1 cellular context compared by ENCODE assay signal in the genomic region with DNA sequence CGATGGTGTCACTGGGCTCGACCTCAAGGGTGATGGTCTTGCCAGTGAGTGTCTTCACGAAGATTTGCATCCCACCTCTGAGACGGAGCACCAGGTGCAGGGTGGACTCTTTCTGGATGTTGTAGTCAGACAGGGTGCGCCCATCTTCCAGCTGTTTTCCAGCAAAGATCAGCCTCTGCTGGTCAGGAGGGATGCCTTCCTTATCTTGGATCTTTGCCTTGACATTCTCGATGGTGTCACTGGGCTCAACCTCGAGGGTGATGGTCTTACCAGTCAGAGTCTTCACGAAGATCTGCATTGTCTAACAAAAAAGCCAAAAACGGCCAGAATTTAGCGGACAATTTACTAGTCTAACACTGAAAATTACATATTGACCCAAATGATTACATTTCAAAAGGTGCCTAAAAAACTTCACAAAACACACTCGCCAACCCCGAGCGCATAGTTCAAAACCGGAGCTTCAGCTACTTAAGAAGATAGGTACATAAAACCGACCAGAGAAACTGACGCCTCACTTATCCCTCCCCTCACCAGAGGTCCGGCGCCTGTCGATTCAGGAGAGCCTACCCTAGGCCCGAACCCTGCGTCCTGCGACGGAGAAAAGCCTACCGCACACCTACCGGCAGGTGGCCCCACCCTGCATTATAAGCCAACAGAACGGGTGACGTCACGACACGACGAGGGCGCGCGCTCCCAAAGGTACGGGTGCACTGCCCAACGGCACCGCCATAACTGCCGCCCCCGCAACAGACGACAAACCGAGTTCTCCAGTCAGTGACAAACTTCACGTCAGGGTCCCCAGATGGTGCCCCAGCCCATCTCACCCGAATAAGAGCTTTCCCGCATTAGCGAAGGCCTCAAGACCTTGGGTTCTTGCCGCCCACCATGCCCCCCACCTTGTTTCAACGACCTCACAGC.
TF ChIP-seq lines count a peak whose summit lies in the region.

No MANE protein-coding gene starts in this region.

TF ChIP-seq in HEK293, 187 proteins besides CTCF, POLR2A, EP300 and RAD21 (continued from another document):
- TF ChIP-seq, protein P1, sequence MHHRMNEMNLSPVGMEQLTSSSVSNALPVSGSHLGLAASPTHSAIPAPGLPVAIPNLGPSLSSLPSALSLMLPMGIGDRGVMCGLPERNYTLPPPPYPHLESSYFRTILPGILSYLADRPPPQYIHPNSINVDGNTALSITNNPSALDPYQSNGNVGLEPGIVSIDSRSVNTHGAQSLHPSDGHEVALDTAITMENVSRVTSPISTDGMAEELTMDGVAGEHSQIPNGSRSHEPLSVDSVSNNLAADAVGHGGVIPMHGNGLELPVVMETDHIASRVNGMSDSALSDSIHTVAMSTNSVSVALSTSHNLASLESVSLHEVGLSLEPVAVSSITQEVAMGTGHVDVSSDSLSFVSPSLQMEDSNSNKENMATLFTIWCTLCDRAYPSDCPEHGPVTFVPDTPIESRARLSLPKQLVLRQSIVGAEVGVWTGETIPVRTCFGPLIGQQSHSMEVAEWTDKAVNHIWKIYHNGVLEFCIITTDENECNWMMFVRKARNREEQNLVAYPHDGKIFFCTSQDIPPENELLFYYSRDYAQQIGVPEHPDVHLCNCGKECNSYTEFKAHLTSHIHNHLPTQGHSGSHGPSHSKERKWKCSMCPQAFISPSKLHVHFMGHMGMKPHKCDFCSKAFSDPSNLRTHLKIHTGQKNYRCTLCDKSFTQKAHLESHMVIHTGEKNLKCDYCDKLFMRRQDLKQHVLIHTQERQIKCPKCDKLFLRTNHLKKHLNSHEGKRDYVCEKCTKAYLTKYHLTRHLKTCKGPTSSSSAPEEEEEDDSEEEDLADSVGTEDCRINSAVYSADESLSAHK (tag by site-specific recombination; IDR thresholded peaks at IDR 0.05) = peak; percentile 4; the same call in 1 of the 2 replicates
- peak; percentile 33 for TF ChIP-seq ZEB2 (tag by site-specific recombination; IDR thresholded peaks at IDR 0.05)
- peak; percentile 60; the same call in 1 of the 2 replicates for TF ChIP-seq ZBTB1 (tag by site-specific recombination; IDR thresholded peaks at IDR 0.05)
- peak; percentile 89 for TF ChIP-seq ZFHX2 (tag by site-specific recombination; conservative IDR thresholded peaks at IDR 0.05)
- TF ChIP-seq ZNF629 (tag by site-specific recombination; IDR thresholded peaks at IDR 0.05) = peak; percentile 94
- TF ChIP-seq, protein P2, sequence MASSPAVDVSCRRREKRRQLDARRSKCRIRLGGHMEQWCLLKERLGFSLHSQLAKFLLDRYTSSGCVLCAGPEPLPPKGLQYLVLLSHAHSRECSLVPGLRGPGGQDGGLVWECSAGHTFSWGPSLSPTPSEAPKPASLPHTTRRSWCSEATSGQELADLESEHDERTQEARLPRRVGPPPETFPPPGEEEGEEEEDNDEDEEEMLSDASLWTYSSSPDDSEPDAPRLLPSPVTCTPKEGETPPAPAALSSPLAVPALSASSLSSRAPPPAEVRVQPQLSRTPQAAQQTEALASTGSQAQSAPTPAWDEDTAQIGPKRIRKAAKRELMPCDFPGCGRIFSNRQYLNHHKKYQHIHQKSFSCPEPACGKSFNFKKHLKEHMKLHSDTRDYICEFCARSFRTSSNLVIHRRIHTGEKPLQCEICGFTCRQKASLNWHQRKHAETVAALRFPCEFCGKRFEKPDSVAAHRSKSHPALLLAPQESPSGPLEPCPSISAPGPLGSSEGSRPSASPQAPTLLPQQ (tag by site-specific recombination; IDR thresholded peaks at IDR 0.05) = peak; percentile 82
- no peak for TF ChIP-seq ZBTB7A (tag by site-specific recombination; IDR thresholded peaks at IDR 0.05; ENCODE audit: low read depth)
- TF ChIP-seq ATF2 (tag by site-specific recombination; IDR thresholded peaks at IDR 0.05; ENCODE audit: low read depth) = peak; percentile 99
- TF ChIP-seq HIC1 (tag by site-specific recombination; IDR thresholded peaks at IDR 0.05) = peak; percentile 68; the same call in 1 of the 2 replicates
- peak; percentile 83; the same call in 1 of the 2 replicates for TF ChIP-seq ZFP69B (tag by site-specific recombination; IDR thresholded peaks at IDR 0.05)
- no peak for TF ChIP-seq ZNF777 (tag by site-specific recombination; IDR thresholded peaks at IDR 0.05; ENCODE audit: borderline replicate concordance)
- peak; percentile 95 for TF ChIP-seq ZBTB21 (tag by site-specific recombination; IDR thresholded peaks at IDR 0.05)
- no peak for TF ChIP-seq ZNF394 (tag by site-specific recombination; IDR thresholded peaks at IDR 0.05; ENCODE audit: borderline replicate concordance)
- TF ChIP-seq EGR2 (tag by site-specific recombination; IDR thresholded peaks at IDR 0.05; ENCODE audit: low read depth) = peak; percentile 77
- 0 out of 2 replicates have a peak, but pooled peaks have one; percentile 22 for TF ChIP-seq ZNF175 (tag by site-specific recombination; IDR thresholded peaks at IDR 0.05)
- no peak for TF ChIP-seq ZNF146 (tag by site-specific recombination; IDR thresholded peaks at IDR 0.05)
- TF ChIP-seq, protein P3, sequence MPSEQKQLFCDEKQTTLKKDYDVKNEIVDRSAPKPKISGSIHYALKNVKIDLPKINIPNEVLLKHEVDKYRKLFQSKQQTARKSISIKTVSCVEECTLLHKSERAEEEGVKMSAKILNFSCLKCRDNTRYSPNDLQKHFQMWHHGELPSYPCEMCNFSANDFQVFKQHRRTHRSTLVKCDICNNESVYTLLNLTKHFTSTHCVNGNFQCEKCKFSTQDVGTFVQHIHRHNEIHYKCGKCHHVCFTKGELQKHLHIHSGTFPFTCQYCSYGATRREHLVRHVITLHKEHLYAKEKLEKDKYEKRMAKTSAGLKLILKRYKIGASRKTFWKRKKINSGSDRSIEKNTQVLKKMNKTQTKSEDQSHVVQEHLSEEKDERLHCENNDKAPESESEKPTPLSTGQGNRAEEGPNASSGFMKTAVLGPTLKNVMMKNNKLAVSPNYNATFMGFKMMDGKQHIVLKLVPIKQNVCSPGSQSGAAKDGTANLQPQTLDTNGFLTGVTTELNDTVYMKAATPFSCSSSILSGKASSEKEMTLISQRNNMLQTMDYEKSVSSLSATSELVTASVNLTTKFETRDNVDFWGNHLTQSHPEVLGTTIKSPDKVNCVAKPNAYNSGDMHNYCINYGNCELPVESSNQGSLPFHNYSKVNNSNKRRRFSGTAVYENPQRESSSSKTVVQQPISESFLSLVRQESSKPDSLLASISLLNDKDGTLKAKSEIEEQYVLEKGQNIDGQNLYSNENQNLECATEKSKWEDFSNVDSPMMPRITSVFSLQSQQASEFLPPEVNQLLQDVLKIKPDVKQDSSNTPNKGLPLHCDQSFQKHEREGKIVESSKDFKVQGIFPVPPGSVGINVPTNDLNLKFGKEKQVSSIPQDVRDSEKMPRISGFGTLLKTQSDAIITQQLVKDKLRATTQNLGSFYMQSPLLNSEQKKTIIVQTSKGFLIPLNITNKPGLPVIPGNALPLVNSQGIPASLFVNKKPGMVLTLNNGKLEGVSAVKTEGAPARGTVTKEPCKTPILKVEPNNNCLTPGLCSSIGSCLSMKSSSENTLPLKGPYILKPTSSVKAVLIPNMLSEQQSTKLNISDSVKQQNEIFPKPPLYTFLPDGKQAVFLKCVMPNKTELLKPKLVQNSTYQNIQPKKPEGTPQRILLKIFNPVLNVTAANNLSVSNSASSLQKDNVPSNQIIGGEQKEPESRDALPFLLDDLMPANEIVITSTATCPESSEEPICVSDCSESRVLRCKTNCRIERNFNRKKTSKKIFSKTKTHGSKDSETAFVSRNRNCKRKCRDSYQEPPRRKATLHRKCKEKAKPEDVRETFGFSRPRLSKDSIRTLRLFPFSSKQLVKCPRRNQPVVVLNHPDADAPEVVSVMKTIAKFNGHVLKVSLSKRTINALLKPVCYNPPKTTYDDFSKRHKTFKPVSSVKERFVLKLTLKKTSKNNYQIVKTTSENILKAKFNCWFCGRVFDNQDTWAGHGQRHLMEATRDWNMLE (tag by site-specific recombination; conservative IDR thresholded peaks at IDR 0.05; ENCODE audit: low read depth) = no peak
- 0 out of 2 replicates have a peak, but pooled peaks have one; percentile 13 for TF ChIP-seq ZBTB20 (tag by site-specific recombination; IDR thresholded peaks at IDR 0.05)
- TF ChIP-seq ZNF324 (tag by site-specific recombination; IDR thresholded peaks at IDR 0.05) = 0 out of 2 replicates have a peak, but pooled peaks have one; percentile 49
- peak; percentile 87 for TF ChIP-seq ZBTB10 (tag by site-specific recombination; IDR thresholded peaks at IDR 0.05)
